Comparison of ENCODE assay signal across 8 cellular contexts in genomic region chr2:98730851-98731708, GRCh38. TPM values are rescaled to one million over a fixed set of nuclear protein-coding genes. Genes with fewer than 3 reads are reported as not detected.
DNase-seq lines count a peak whose midpoint lies in the region; TF ChIP-seq lines count a peak whose summit lies in the region.

MGAT4A (minus strand) TSS chr2:98731132; CDS start chr2:98726332, 4,800 bp downstream.

- no peaks in the 10 kb centered on the region for H3K9me3 ChIP-seq in duodenal mucosa (ENCODE audit: control insufficient read depth in 1 of 2, low read length in 2 of 2)

- H3K36me3 ChIP-seq in duodenal mucosa (ENCODE audit: control insufficient read depth in 1 of 2, insufficient read depth in 2 of 2, low read length in 2 of 2), result no peaks in the 10 kb centered on the region

- H3K36me3 Mint-ChIP-seq in HFFc6 (ENCODE audit: low read depth), result 0 out of 2 replicates have a peak, but pooled peaks cover 3% of the 10 kb centered on the region

- H3K9ac ChIP-seq in duodenal mucosa (ENCODE audit: low read depth in 1 of 2, low read length in 2 of 2), result peak within 1 kb of the TSS; percentile 86 to 93

- H3K27me3 ChIP-seq in duodenal mucosa (ENCODE audit: control insufficient read depth in 1 of 2, insufficient read depth in 2 of 2, low read length in 2 of 2), result no peaks in the 10 kb centered on the region

- H3K9me3 Mint-ChIP-seq in HFFc6, result no peaks in the 10 kb centered on the region

- no peak for TF ChIP-seq CTCF in HFFc6 (IDR thresholded peaks at IDR 0.05)

- peak within 1 kb of the TSS; percentile 88 to 94 for H3K4me3 ChIP-seq in duodenal mucosa (ENCODE audit: low read depth in 1 of 2, low read length in 2 of 2)

- peak within 1 kb of the TSS; percentile 71 for H3K27ac ChIP-seq in duodenal mucosa (ENCODE audit: low read depth, low read length)

- peak within 1 kb of the TSS; percentile 72 for H3K4me3 Mint-ChIP-seq in HFFc6

- DNase-seq in NCI-H1436 (lab: John Stamatoyannopoulos, UW) (peak; percentile 65), NCI-H1436 treated with DMSO at 0.1 percent for 48 hours (lab: John Stamatoyannopoulos, UW) (no peak), HFFc6 (no peak), NCI-H146 (lab: John Stamatoyannopoulos, UW) (peak; percentile 75), medulla oblongata (ENCODE audit: extremely low spot score) (peak; percentile 83)
- DNase-seq in activated CD4-positive, alpha-beta T cell treated with anti-CD3 and anti-CD28 coated beads, Interleukin-2, amount 50 U/mL, for 24 hours (ENCODE audit: low read depth in 1 of 2, low spot score in 1 of 2), result peak; percentile 57 to 68
- DNase-seq in stimulated activated CD4-positive, alpha-beta T cell treated with anti-CD3 and anti-CD28 coated beads, TNF-alpha, amount 100 ng/mL, for 48 hours (ENCODE audit: low read depth in 3 of 3), result peak; percentile 52 to 60 (median 58)

- peaks cover 39 to 45% of the 10 kb centered on the region in 2 donors for H3K4me1 ChIP-seq in duodenal mucosa (ENCODE audit: control insufficient read depth in 1 of 2, insufficient read depth in 2 of 2, low read length in 2 of 2)

- peaks cover 32% of the 10 kb centered on the region for H3K27me3 Mint-ChIP-seq in HFFc6 (ENCODE audit: insufficient read depth)

- H3K27ac Mint-ChIP-seq in HFFc6, result no peak within 1 kb of the TSS

- no peaks in the 10 kb centered on the region for H3K4me1 Mint-ChIP-seq in HFFc6 (ENCODE audit: low read depth)

RNA-seq across cellular contexts. Expression of gene MGAT4A, which starts in this region (rescaled TPM):
- total RNA-seq in HFFc6 (2021; fragmentation: NEBNext Ultra II Directional; extraction: Animal tissue kit (Norgen Biotek cat#: 25700)), result under 1 TPM in 1 of 6 experiments, not detected in 5; 0.14 TPM

Comparison
In these comparisons a context has a peak if more than half of its experiments do, and no peak if none do; other contexts are left out.
1. DNase-seq: peak in NCI-H1436 (single experiment), NCI-H146 (single experiment), activated CD4-positive, alpha-beta T cell treated with anti-CD3 and anti-CD28 coated beads, Interleukin-2, amount 50 U/mL, for 24 hours (2 of 2), medulla oblongata (single experiment) and stimulated activated CD4-positive, alpha-beta T cell treated with anti-CD3 and anti-CD28 coated beads, TNF-alpha, amount 100 ng/mL, for 48 hours (3 of 3); none in NCI-H1436 treated with DMSO at 0.1 percent for 48 hours (single experiment) and HFFc6 (single experiment).